ENCODE assay signal across 10 cellular contexts in genomic region chr17:7018331-7018964, GRCh38. TPM values are rescaled to one million over a fixed set of nuclear protein-coding genes. Genes with fewer than 3 reads are reported as not detected.
DNase-seq lines count a peak whose midpoint lies in the region; ATAC-seq and TF ChIP-seq lines count a peak whose summit lies in the region.
"Had no signal": no experiment of that assay in that cellular context is flagged by ENCODE, and none has a peak within 500 bp of the region (broad histone marks: within the 10 kb centered on the region; RNA-seq: fewer than 3 reads in every experiment).

No MANE protein-coding gene starts in this region.

- no peak overlapping the region for H3K4me3 Mint-ChIP-seq in activated naive CD4-positive, alpha-beta T cell treated with anti-CD3 and anti-CD28 coated beads for 36 hours
- H3K4me3 Mint-ChIP-seq in endothelial cell (ENCODE audit: unreplicated experiment) (peak overlapping the region; percentile 83), nephron (peak overlapping the region; percentile 28 to 75 (median 66))

- H3K4me1 ChIP-seq in upper lobe of right lung: peaks cover 54% of the 10 kb centered on the region

- peaks cover 4% of the 10 kb centered on the region for H3K27me3 Mint-ChIP-seq in activated naive CD4-positive, alpha-beta T cell treated with anti-CD3 and anti-CD28 coated beads for 36 hours (ENCODE audit: low read depth)
- peaks cover 29% of the 10 kb centered on the region for H3K27me3 Mint-ChIP-seq in endothelial cell (ENCODE audit: unreplicated experiment)
- peaks cover 36% of the 10 kb centered on the region for H3K27me3 Mint-ChIP-seq in nephron (ENCODE audit: low read depth)

- in situ Hi-C loops in brain microvascular endothelial cell (cut with HindIII; ENCODE audit: low pct_ligation_motif_present, low sequenced_read_pairs): no loop called here

- CTCF ChIA-PET in activated naive CD4-positive, alpha-beta T cell treated with anti-CD3 and anti-CD28 coated beads for 36 hours (lab: Charles Lee): interaction anchor here (1.0 kb wide), 1 partner anchor 104 kb away, joined by 4 read pairs; no protein-coding TSS in a partner anchor

- no peak for DNase-seq in activated naive CD4-positive, alpha-beta T cell treated with anti-CD3 and anti-CD28 coated beads for 36 hours
- no peak for DNase-seq in activated naive CD4-positive, alpha-beta T cell treated with Interleukin-2 at 50 U/mL for 16 hours
- no peak for DNase-seq in endothelial cell (ENCODE audit: low spot score)
- DNase-seq in upper lobe of right lung: no peak
- DNase-seq in hepatic stellate cell (ENCODE audit: low spot score): no peak
- DNase-seq in brain microvascular endothelial cell: no peak
- DNase-seq: NCI-H1105 treated with DMSO at 0.1 percent for 48 hours; stimulated activated CD4-positive, alpha-beta T cell treated with anti-CD3 and anti-CD28 coated beads, Interleukin-15, amount 100 ng/mL, for 24 hours had no signal

- H3K4me3 ChIP-seq in upper lobe of right lung (peak overlapping the region; percentile 57), brain microvascular endothelial cell (ENCODE audit: low read depth, low read length) (no peak overlapping the region)

- H3K36me3 Mint-ChIP-seq in activated naive CD4-positive, alpha-beta T cell treated with anti-CD3 and anti-CD28 coated beads for 36 hours (ENCODE audit: low read depth): peaks cover 29% of the 10 kb centered on the region
- peaks cover 17% of the 10 kb centered on the region for H3K36me3 Mint-ChIP-seq in endothelial cell (ENCODE audit: low read depth, unreplicated experiment)
- no peaks in the 10 kb centered on the region for H3K36me3 Mint-ChIP-seq in nephron (ENCODE audit: low read depth)

- ATAC-seq in upper lobe of right lung: no peak
- ATAC-seq in HG02981 (IDR thresholded peaks at IDR 0.05; ENCODE audit: unreplicated experiment): no peak

- intact Hi-C loops in activated naive CD4-positive, alpha-beta T cell treated with anti-CD3 and anti-CD28 coated beads for 36 hours (cut with micrococcal nuclease): no loop called here
- intact Hi-C loops in upper lobe of right lung (cut with DNase I): no loop called here

- H3K27ac ChIP-seq in upper lobe of right lung: peak overlapping the region; percentile 88
- H3K27ac ChIP-seq in brain microvascular endothelial cell: no peak overlapping the region

- H3K36me3 ChIP-seq in upper lobe of right lung: peaks cover 10% of the 10 kb centered on the region
- no peaks in the 10 kb centered on the region for H3K36me3 ChIP-seq in brain microvascular endothelial cell (replicated peaks)

- no peaks in the 10 kb centered on the region for H3K9me3 ChIP-seq in upper lobe of right lung

- no peaks in the 10 kb centered on the region for H3K27me3 ChIP-seq in upper lobe of right lung
- no peaks in the 10 kb centered on the region for H3K27me3 ChIP-seq in brain microvascular endothelial cell (replicated peaks)

- H3K4me1 Mint-ChIP-seq in activated naive CD4-positive, alpha-beta T cell treated with anti-CD3 and anti-CD28 coated beads for 36 hours (ENCODE audit: low read depth): peaks cover 42% of the 10 kb centered on the region
- H3K4me1 Mint-ChIP-seq in endothelial cell (ENCODE audit: unreplicated experiment) (peaks cover 82% of the 10 kb centered on the region), nephron (peaks cover 49% of the 10 kb centered on the region)

- TF ChIP-seq CTCF in endothelial cell (IDR thresholded peaks at IDR 0.05; ENCODE audit: unreplicated experiment): no peak
- no peak for TF ChIP-seq CTCF in nephron (IDR thresholded peaks at IDR 0.05; ENCODE audit: unreplicated experiment in 3 of 3)
- no peak for TF ChIP-seq CTCF in upper lobe of right lung (IDR thresholded peaks at IDR 0.05)
- TF ChIP-seq CTCF in brain microvascular endothelial cell (IDR thresholded peaks at IDR 0.05; ENCODE audit: low read depth, low read length, missing control alignments): no peak

- peak overlapping the region; percentile 4 for H3K27ac Mint-ChIP-seq in activated naive CD4-positive, alpha-beta T cell treated with anti-CD3 and anti-CD28 coated beads for 36 hours
- H3K27ac Mint-ChIP-seq in endothelial cell (ENCODE audit: unreplicated experiment) (peak overlapping the region; percentile 89), nephron (peak overlapping the region in 2 of 3 experiments; percentile 43 to 69)

- H3K9me3 Mint-ChIP-seq in activated naive CD4-positive, alpha-beta T cell treated with anti-CD3 and anti-CD28 coated beads for 36 hours: no peaks in the 10 kb centered on the region
- H3K9me3 Mint-ChIP-seq in endothelial cell (ENCODE audit: unreplicated experiment) (no peaks in the 10 kb centered on the region), nephron (no peaks in the 10 kb centered on the region)

RNA-seq across cellular contexts. Expression of gene BCL6B, which starts 4.4 kb away (rescaled TPM):
- under 1 TPM; 0.62 to 0.74 TPM for total RNA-seq in activated naive CD4-positive, alpha-beta T cell treated with anti-CD3 and anti-CD28 coated beads for 36 hours
- total RNA-seq in endothelial cell (ENCODE audit: unreplicated experiment) (271 TPM), upper lobe of right lung (42.6 TPM)

RNA-seq across cellular contexts. Expression of gene RNASEK, which starts 6.0 kb away (rescaled TPM):
- total RNA-seq in activated naive CD4-positive, alpha-beta T cell treated with anti-CD3 and anti-CD28 coated beads for 36 hours: 100 to 1,000 TPM; 120 to 130 TPM
- total RNA-seq in endothelial cell (ENCODE audit: unreplicated experiment) (249 TPM), upper lobe of right lung (284 TPM)

RNA-seq across cellular contexts. Expression of gene SLC16A13, which starts 17.4 kb away (rescaled TPM):
- 1 to 10 TPM; 4.1 to 5.3 TPM for total RNA-seq in activated naive CD4-positive, alpha-beta T cell treated with anti-CD3 and anti-CD28 coated beads for 36 hours
- total RNA-seq in endothelial cell (ENCODE audit: unreplicated experiment) (25.8 TPM), upper lobe of right lung (10.1 TPM)

RNA-seq across cellular contexts. Expression of gene ALOX12, which starts 22.6 kb away (rescaled TPM):
- not detected for total RNA-seq in activated naive CD4-positive, alpha-beta T cell treated with anti-CD3 and anti-CD28 coated beads for 36 hours
- total RNA-seq in endothelial cell (ENCODE audit: unreplicated experiment) (not detected), upper lobe of right lung (0.17 TPM)

RNA-seq across cellular contexts. Expression of gene SLC16A11, which starts 25.4 kb away (rescaled TPM):
- under 1 TPM; 0.30 to 0.64 TPM for total RNA-seq in activated naive CD4-positive, alpha-beta T cell treated with anti-CD3 and anti-CD28 coated beads for 36 hours
- 0.33 TPM for total RNA-seq in endothelial cell (ENCODE audit: unreplicated experiment)
- 6.8 TPM for total RNA-seq in upper lobe of right lung

Comparison
In these comparisons a context has a peak if more than half of its experiments do, and no peak if none do; other contexts are left out.
1. H3K27ac Mint-ChIP-seq: peak in every context shown above with its lines; median percentile 89 in endothelial cell; 56 in nephron; 4 in activated naive CD4-positive, alpha-beta T cell treated with anti-CD3 and anti-CD28 coated beads for 36 hours.
2. RNA of gene BCL6B, which starts 4.4 kb away (total RNA-seq): 271 TPM in endothelial cell (single experiment) and 42.6 TPM in upper lobe of right lung (single experiment); 0.62 to 0.74 TPM in activated naive CD4-positive, alpha-beta T cell treated with anti-CD3 and anti-CD28 coated beads for 36 hours; every median in the first group is over 10 times any median in the second.